In the genomic region with DNA sequence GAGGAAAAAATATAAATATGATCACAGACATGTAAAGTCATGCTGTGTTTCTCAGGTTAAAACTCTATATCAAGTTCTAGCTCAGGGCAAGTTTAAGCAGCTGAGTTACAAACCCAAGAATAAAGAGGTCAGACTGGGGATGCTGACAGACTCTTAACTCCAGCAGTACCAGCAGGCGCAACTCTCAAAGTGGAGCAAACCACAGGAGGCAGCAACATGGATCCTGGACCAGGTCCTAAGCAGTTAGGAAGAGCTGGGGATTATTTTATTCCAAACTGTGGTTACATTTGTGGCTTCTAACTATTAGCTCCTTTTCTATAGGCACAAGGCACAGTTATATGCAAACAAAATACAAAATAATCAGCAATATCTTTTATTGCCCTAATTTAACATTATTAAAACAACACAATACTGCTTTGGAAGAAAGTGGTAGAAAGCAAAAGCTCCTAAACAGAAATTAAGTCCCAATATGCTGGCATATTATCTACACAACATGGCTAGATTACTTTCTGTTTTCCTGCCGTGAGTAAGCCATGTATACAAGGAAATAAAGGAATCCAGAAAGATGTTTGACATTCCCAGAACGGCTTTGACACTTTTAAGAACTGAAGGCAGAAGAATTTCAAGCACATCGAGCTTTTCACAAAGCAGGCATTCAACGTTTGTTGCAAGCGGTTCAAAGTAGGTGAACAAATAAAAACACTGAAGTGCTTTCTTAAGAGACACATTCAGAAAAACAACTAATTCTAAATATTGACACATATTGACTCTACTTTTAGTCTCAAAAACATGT, we compare ENCODE assay signal across 22 cellular contexts.
DNase-seq lines count a peak whose midpoint lies in the region; ATAC-seq, FAIRE-seq and TF ChIP-seq lines count a peak whose summit lies in the region.
"Had no signal": no experiment of that assay in that cellular context is flagged by ENCODE, and none has a peak within 500 bp of the region (broad histone marks: within the 10 kb centered on the region; RNA-seq: fewer than 3 reads in every experiment).

No MANE protein-coding gene starts in this region.

- no peak for FAIRE-seq in A549 (lab: Jason Lieb, UNC)
- FAIRE-seq: TTC549 had no signal

- H3K4me3 Mint-ChIP-seq in HFFc6 = peak overlapping the region; percentile 30
- no peak overlapping the region for H3K4me3 Mint-ChIP-seq in activated T-helper 2 cell treated with anti-CD3 and anti-CD28 coated beads, Interferon-gamma antibody, Interleukin-2, Interleukin-4, amounts not matched to agents 10 μg/mL and 5 μg/mL and 100 μg/mL, durations not matched to agents 14 hours and 24 hours and 36 hours (ENCODE audit: low read depth)
- H3K4me3 Mint-ChIP-seq: CD14-positive monocyte; effector memory CD8-positive, alpha-beta T cell; naive thymus-derived CD8-positive, alpha-beta T cell had no signal

- CTCF ChIA-PET in A549 (lab: Yijun Ruan, JAX) = interaction anchor here (0.8 kb wide), 1 partner anchor 9 kb away, joined by 3 read pairs; no protein-coding TSS in a partner anchor
- CTCF ChIA-PET in RWPE1 (lab: Yijun Ruan, JAX) = interaction anchor here (0.6 kb wide), 1 partner anchor 39 kb away, joined by 3 read pairs; no protein-coding TSS in a partner anchor

- H2AK5ac ChIP-seq in mesenchymal stem cell (ENCODE audit: low read length, severe bottlenecking) = no peak overlapping the region

- no peak for ATAC-seq in A549
- ATAC-seq: effector memory CD8-positive, alpha-beta T cell; HCT116; naive thymus-derived CD8-positive, alpha-beta T cell had no signal

- H3K4me1 Mint-ChIP-seq in HFFc6 (ENCODE audit: low read depth) = peaks cover 19% of the 10 kb centered on the region
- no peaks in the 10 kb centered on the region for H3K4me1 Mint-ChIP-seq in activated T-helper 2 cell treated with anti-CD3 and anti-CD28 coated beads, Interferon-gamma antibody, Interleukin-2, Interleukin-4, amounts not matched to agents 10 μg/mL and 5 μg/mL and 100 μg/mL, durations not matched to agents 14 hours and 24 hours and 36 hours (ENCODE audit: low read depth)
- H3K4me1 Mint-ChIP-seq: CD14-positive monocyte; naive thymus-derived CD8-positive, alpha-beta T cell had no signal

- WGBS in A549 (ENCODE audit: missing lambda C conversion rate) = 35% methylated on average over 6 of the region's 6 CpGs
- WGBS in mesenchymal stem cell = 39% methylated on average over 6 of the region's 6 CpGs

- no peak overlapping the region for H3K4ac ChIP-seq in mesenchymal stem cell (ENCODE audit: low read depth in 1 of 2, low read length in 2 of 2)

- no peak overlapping the region for H2BK120ac ChIP-seq in mesenchymal stem cell (ENCODE audit: low read depth, low read length)

- H3K27ac Mint-ChIP-seq in HFFc6 = no peak overlapping the region; the same call in 1 of the 2 replicates
- H3K27ac Mint-ChIP-seq in activated T-helper 2 cell treated with anti-CD3 and anti-CD28 coated beads, Interferon-gamma antibody, Interleukin-2, Interleukin-4, amounts not matched to agents 10 μg/mL and 5 μg/mL and 100 μg/mL, durations not matched to agents 14 hours and 24 hours and 36 hours = no peak overlapping the region
- H3K27ac Mint-ChIP-seq: CD14-positive monocyte; effector memory CD8-positive, alpha-beta T cell; naive thymus-derived CD8-positive, alpha-beta T cell; progenitor cell of endocrine pancreas had no signal

- intact Hi-C loops in activated T-helper 2 cell treated with anti-CD3 and anti-CD28 coated beads, Interferon-gamma antibody, Interleukin-2, Interleukin-4, amounts not matched to agents 10 μg/mL and 5 μg/mL and 100 μg/mL, durations not matched to agents 14 hours and 24 hours and 36 hours (cut with micrococcal nuclease) = no loop called here

- H3K14ac ChIP-seq in mesenchymal stem cell (ENCODE audit: low read length in 2 of 2) = no peak overlapping the region

- H3K27ac ChIP-seq in A549 (no peak overlapping the region), brain microvascular endothelial cell (no peak overlapping the region), mesenchymal stem cell (ENCODE audit: low read length, poor library complexity, severe bottlenecking) (no peak overlapping the region), RWPE1 (no peak overlapping the region)

- TF ChIP-seq EP300 in A549 (IDR thresholded peaks at IDR 0.05) = no peak

- H3K4me1 ChIP-seq in A549 (no peaks in the 10 kb centered on the region), mesenchymal stem cell (ENCODE audit: control insufficient read depth, insufficient read depth, low read depth, low read length) (no peaks in the 10 kb centered on the region)

- H4K91ac ChIP-seq in mesenchymal stem cell (ENCODE audit: low read length) = no peak overlapping the region

- in situ Hi-C loops in brain microvascular endothelial cell (cut with HindIII; ENCODE audit: low pct_ligation_motif_present, low sequenced_read_pairs) = no loop called here

- no peak overlapping the region for H4K8ac ChIP-seq in mesenchymal stem cell (ENCODE audit: low read length)

- no peak overlapping the region for H3K18ac ChIP-seq in mesenchymal stem cell (ENCODE audit: low read depth in 1 of 2, low read length in 2 of 2)

- H3K27me3 ChIP-seq in brain microvascular endothelial cell (replicated peaks) (no peaks in the 10 kb centered on the region), mesenchymal stem cell (ENCODE audit: control insufficient read depth in 1 of 2, insufficient read depth in 1 of 2, low read length in 2 of 2) (no peaks in the 10 kb centered on the region)

- H2BK15ac ChIP-seq in mesenchymal stem cell (ENCODE audit: low read depth, poor library complexity, severe bottlenecking) = no peak overlapping the region

- H2AFZ ChIP-seq in mesenchymal stem cell (ENCODE audit: low read depth, low read length) = no peak overlapping the region

- POLR2A ChIA-PET in A549 (lab: Yijun Ruan, JAX) = interaction anchor here (0.6 kb wide), 1 partner anchor 170 kb away, joined by 3 read pairs; no protein-coding TSS in a partner anchor
- POLR2A ChIA-PET in RWPE1 (lab: Yijun Ruan, JAX; ENCODE audit: low non-redundant PET) = no interaction called here

- no peak overlapping the region for H2BK12ac ChIP-seq in mesenchymal stem cell (ENCODE audit: low read length in 2 of 2)

- DNase-seq in A549 (ENCODE audit: low read depth in 1 of 2, low spot score in 1 of 2) = no peak
- no peak for DNase-seq in HFFc6
- no peak for DNase-seq in brain microvascular endothelial cell
- peak; percentile 62 for DNase-seq in mesenchymal stem cell
- no peak for DNase-seq in NCI-H524 (lab: John Stamatoyannopoulos, UW)
- no peak for DNase-seq in activated T-helper 2 cell treated with anti-CD3 and anti-CD28 coated beads, Interferon-gamma antibody, Interleukin-2, Interleukin-4, amounts not matched to agents 10 μg/mL and 5 μg/mL and 100 μg/mL, durations not matched to agents 14 hours and 24 hours and 36 hours (ENCODE audit: low spot score)
- no peak for DNase-seq in A172 (ENCODE audit: low spot score)
- no peak for DNase-seq in RWPE1 (ENCODE audit: low spot score)
- DNase-seq: activated CD4-positive, alpha-beta T cell treated with anti-CD3 and anti-CD28 coated beads for 48 hours; activated gamma-delta T cell treated with Interleukin-2 at 50 U/mL for 16 hours; amniotic stem cell; effector memory CD8-positive, alpha-beta T cell; head of caudate nucleus; naive thymus-derived CD8-positive, alpha-beta T cell; NCI-H1694; NCI-H226; stimulated activated CD4-positive, alpha-beta T cell treated with anti-CD3 and anti-CD28 coated beads, Interleukin-4, amount 100 ng/mL, for 24 hours had no signal

- no peaks in the 10 kb centered on the region for H3K36me3 Mint-ChIP-seq in HFFc6 (ENCODE audit: low read depth)
- H3K36me3 Mint-ChIP-seq in activated T-helper 2 cell treated with anti-CD3 and anti-CD28 coated beads, Interferon-gamma antibody, Interleukin-2, Interleukin-4, amounts not matched to agents 10 μg/mL and 5 μg/mL and 100 μg/mL, durations not matched to agents 14 hours and 24 hours and 36 hours (ENCODE audit: low read depth) = no peaks in the 10 kb centered on the region
- H3K36me3 Mint-ChIP-seq: CD14-positive monocyte; naive thymus-derived CD8-positive, alpha-beta T cell had no signal

- H3K36me3 ChIP-seq in brain microvascular endothelial cell (replicated peaks) = no peaks in the 10 kb centered on the region
- no peaks in the 10 kb centered on the region for H3K36me3 ChIP-seq in mesenchymal stem cell (ENCODE audit: control insufficient read depth in 1 of 2, insufficient read depth in 2 of 2, low read depth in 1 of 2, low read length in 2 of 2)

- no peak for TF ChIP-seq CTCF in A549 (IDR thresholded peaks at IDR 0.05)
- no peak for TF ChIP-seq CTCF in HFFc6 (IDR thresholded peaks at IDR 0.05)
- peak; percentile 19 for TF ChIP-seq CTCF in brain microvascular endothelial cell (IDR thresholded peaks at IDR 0.05; ENCODE audit: low read depth, low read length, missing control alignments)
- TF ChIP-seq CTCF in RWPE1 (conservative IDR thresholded peaks at IDR 0.05; ENCODE audit: low read depth) = no peak

- H3K9me3 ChIP-seq in A549 (no peaks in the 10 kb centered on the region), mesenchymal stem cell (ENCODE audit: control insufficient read depth, low read length) (no peaks in the 10 kb centered on the region)

- no peak for TF ChIP-seq RAD21 in A549 (conservative IDR thresholded peaks at IDR 0.05 in 1 of 2, IDR thresholded peaks at IDR 0.05 in 1 of 2)

- H3K23ac ChIP-seq in mesenchymal stem cell (ENCODE audit: low read length in 2 of 2) = no peak overlapping the region

- H3K9ac ChIP-seq in mesenchymal stem cell (ENCODE audit: low read length) = no peak overlapping the region

- peak overlapping the region; percentile 31; the same call in 2 of the 3 replicates for H3K4me2 ChIP-seq in A549
- no peak overlapping the region for H3K4me2 ChIP-seq in mesenchymal stem cell (ENCODE audit: low read length, poor library complexity, severe bottlenecking)

- peaks cover 2% of the 10 kb centered on the region; the same call in 1 of the 2 replicates for H3K27me3 Mint-ChIP-seq in HFFc6 (ENCODE audit: insufficient read depth)
- H3K27me3 Mint-ChIP-seq in activated T-helper 2 cell treated with anti-CD3 and anti-CD28 coated beads, Interferon-gamma antibody, Interleukin-2, Interleukin-4, amounts not matched to agents 10 μg/mL and 5 μg/mL and 100 μg/mL, durations not matched to agents 14 hours and 24 hours and 36 hours (ENCODE audit: low read depth) = no peaks in the 10 kb centered on the region
- H3K27me3 Mint-ChIP-seq: effector memory CD8-positive, alpha-beta T cell; naive thymus-derived CD8-positive, alpha-beta T cell; progenitor cell of endocrine pancreas had no signal

- H3K79me1 ChIP-seq in mesenchymal stem cell (replicated peaks; ENCODE audit: low read length, poor library complexity, severe bottlenecking) = no peaks in the 10 kb centered on the region

- no peak overlapping the region for H3K4me3 ChIP-seq in A549
- H3K4me3 ChIP-seq in brain microvascular endothelial cell (ENCODE audit: low read depth, low read length) = no peak overlapping the region
- H3K4me3 ChIP-seq in mesenchymal stem cell (ENCODE audit: insufficient read depth in 1 of 2, low read depth in 1 of 2, low read length in 2 of 2) = no peak overlapping the region
- H3K4me3 ChIP-seq: skin epidermis had no signal

- no peak overlapping the region for H2BK5ac ChIP-seq in mesenchymal stem cell (ENCODE audit: low read depth, low read length, poor library complexity, severe bottlenecking)

- no peak for TF ChIP-seq POLR2A in A549 (IDR thresholded peaks at IDR 0.05; ENCODE audit: low read length)

- no peaks in the 10 kb centered on the region for H3K9me3 Mint-ChIP-seq in HFFc6
- H3K9me3 Mint-ChIP-seq in activated T-helper 2 cell treated with anti-CD3 and anti-CD28 coated beads, Interferon-gamma antibody, Interleukin-2, Interleukin-4, amounts not matched to agents 10 μg/mL and 5 μg/mL and 100 μg/mL, durations not matched to agents 14 hours and 24 hours and 36 hours = no peaks in the 10 kb centered on the region
